Comparison of ENCODE assay signal across 1 cellular context in the genomic region with DNA sequence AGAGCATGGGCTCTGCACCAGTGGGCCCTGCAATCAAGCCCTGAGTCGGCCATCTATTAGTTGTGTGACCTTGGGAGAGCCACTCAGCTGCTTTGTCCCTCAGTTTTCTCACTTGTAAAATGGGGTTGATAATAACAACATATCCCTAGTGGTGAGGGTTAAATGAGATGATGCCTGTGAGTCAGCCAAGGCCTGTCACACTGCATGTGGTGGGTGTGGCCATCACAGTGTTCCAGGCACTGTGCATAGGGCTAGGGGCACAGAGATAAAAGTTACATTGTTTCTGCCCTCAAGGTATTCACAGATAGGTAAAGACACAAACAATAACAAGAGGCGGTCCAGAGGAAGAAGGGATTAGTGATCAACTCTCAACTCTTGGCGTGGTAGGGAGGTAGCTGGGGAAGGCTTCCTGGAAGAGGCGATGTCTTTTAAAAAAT.
TF ChIP-seq lines count a peak whose summit lies in the region.

No MANE protein-coding gene starts in this region.

TF ChIP-seq in K562, 482 proteins besides CTCF, POLR2A, EP300 and RAD21 (continued from another document and continues in another):
- no peak for TF ChIP-seq SMAD2 (IDR thresholded peaks at IDR 0.05; ENCODE audit: low read depth, low read length)
- TF ChIP-seq EP400 (IDR thresholded peaks at IDR 0.05): no peak
- no peak for TF ChIP-seq PTTG1 (tag; IDR thresholded peaks at IDR 0.05; ENCODE audit: low read depth)
- TF ChIP-seq ZSCAN29 (IDR thresholded peaks at IDR 0.05): no peak
- TF ChIP-seq RFX1 (IDR thresholded peaks at IDR 0.05): no peak
- no peak for TF ChIP-seq TAF9B (IDR thresholded peaks at IDR 0.05; ENCODE audit: partially characterized antibody)
- no peak for TF ChIP-seq ZNF165 (CRISPR knock-in tag; IDR thresholded peaks at IDR 0.05; ENCODE audit: borderline replicate concordance)
- TF ChIP-seq, protein P1, sequence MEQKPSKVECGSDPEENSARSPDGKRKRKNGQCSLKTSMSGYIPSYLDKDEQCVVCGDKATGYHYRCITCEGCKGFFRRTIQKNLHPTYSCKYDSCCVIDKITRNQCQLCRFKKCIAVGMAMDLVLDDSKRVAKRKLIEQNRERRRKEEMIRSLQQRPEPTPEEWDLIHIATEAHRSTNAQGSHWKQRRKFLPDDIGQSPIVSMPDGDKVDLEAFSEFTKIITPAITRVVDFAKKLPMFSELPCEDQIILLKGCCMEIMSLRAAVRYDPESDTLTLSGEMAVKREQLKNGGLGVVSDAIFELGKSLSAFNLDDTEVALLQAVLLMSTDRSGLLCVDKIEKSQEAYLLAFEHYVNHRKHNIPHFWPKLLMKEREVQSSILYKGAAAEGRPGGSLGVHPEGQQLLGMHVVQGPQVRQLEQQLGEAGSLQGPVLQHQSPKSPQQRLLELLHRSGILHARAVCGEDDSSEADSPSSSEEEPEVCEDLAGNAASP (IDR thresholded peaks at IDR 0.05): no peak
- TF ChIP-seq, protein P2, sequence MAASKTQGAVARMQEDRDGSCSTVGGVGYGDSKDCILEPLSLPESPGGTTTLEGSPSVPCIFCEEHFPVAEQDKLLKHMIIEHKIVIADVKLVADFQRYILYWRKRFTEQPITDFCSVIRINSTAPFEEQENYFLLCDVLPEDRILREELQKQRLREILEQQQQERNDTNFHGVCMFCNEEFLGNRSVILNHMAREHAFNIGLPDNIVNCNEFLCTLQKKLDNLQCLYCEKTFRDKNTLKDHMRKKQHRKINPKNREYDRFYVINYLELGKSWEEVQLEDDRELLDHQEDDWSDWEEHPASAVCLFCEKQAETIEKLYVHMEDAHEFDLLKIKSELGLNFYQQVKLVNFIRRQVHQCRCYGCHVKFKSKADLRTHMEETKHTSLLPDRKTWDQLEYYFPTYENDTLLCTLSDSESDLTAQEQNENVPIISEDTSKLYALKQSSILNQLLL (CRISPR knock-in tag; IDR thresholded peaks at IDR 0.05; ENCODE audit: borderline replicate concordance): no peak
- no peak for TF ChIP-seq BDP1 (IDR thresholded peaks at IDR 0.05; ENCODE audit: insufficient read depth, insufficient read length)
- TF ChIP-seq RCOR1 (IDR thresholded peaks at IDR 0.05; ENCODE audit: borderline replicate concordance in 1 of 2, low read depth in 2 of 2, low read length in 2 of 2): peak in 1 of 2 experiments; percentile 30; a peak in 1 of 4 replicates
- TF ChIP-seq, protein P3, sequence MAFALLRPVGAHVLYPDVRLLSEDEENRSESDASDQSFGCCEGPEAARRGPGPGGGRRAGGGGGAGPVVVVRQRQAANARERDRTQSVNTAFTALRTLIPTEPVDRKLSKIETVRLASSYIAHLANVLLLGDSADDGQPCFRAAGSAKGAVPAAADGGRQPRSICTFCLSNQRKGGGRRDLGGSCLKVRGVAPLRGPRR (CRISPR knock-in tag; IDR thresholded peaks at IDR 0.05): no peak
- no peak for TF ChIP-seq KAT8 (IDR thresholded peaks at IDR 0.05; ENCODE audit: low read depth)
- no peak for TF ChIP-seq NR3C1 (CRISPR knock-in tag; IDR thresholded peaks at IDR 0.05)
- no peak for TF ChIP-seq XRCC5 (IDR thresholded peaks at IDR 0.05; ENCODE audit: low read depth, low read length)
- no peak for TF ChIP-seq KAT2B (IDR thresholded peaks at IDR 0.05; ENCODE audit: low read depth, low read length)
- TF ChIP-seq SRF (CRISPR knock-in tag; IDR thresholded peaks at IDR 0.05): no peak
- TF ChIP-seq WHSC1 (IDR thresholded peaks at IDR 0.05; ENCODE audit: low read length): no peak
- TF ChIP-seq ZNF282 (CRISPR knock-in tag; IDR thresholded peaks at IDR 0.05): no peak
- TF ChIP-seq ZNF586 (CRISPR knock-in tag; conservative IDR thresholded peaks at IDR 0.05): no peak
- TF ChIP-seq, protein P4, sequence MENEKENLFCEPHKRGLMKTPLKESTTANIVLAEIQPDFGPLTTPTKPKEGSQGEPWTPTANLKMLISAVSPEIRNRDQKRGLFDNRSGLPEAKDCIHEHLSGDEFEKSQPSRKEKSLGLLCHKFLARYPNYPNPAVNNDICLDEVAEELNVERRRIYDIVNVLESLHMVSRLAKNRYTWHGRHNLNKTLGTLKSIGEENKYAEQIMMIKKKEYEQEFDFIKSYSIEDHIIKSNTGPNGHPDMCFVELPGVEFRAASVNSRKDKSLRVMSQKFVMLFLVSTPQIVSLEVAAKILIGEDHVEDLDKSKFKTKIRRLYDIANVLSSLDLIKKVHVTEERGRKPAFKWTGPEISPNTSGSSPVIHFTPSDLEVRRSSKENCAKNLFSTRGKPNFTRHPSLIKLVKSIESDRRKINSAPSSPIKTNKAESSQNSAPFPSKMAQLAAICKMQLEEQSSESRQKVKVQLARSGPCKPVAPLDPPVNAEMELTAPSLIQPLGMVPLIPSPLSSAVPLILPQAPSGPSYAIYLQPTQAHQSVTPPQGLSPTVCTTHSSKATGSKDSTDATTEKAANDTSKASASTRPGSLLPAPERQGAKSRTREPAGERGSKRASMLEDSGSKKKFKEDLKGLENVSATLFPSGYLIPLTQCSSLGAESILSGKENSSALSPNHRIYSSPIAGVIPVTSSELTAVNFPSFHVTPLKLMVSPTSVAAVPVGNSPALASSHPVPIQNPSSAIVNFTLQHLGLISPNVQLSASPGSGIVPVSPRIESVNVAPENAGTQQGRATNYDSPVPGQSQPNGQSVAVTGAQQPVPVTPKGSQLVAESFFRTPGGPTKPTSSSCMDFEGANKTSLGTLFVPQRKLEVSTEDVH (IDR thresholded peaks at IDR 0.05; ENCODE audit: low read depth, partially characterized antibody): no peak
- TF ChIP-seq FUS (optimal IDR thresholded peaks at IDR 0.05; ENCODE audit: low read depth, low read length): no peak
- no peak for TF ChIP-seq RBBP5 (IDR thresholded peaks at IDR 0.05; ENCODE audit: borderline replicate concordance, insufficient read depth, low read length, poor library complexity, severe bottlenecking)
- TF ChIP-seq, protein P5, sequence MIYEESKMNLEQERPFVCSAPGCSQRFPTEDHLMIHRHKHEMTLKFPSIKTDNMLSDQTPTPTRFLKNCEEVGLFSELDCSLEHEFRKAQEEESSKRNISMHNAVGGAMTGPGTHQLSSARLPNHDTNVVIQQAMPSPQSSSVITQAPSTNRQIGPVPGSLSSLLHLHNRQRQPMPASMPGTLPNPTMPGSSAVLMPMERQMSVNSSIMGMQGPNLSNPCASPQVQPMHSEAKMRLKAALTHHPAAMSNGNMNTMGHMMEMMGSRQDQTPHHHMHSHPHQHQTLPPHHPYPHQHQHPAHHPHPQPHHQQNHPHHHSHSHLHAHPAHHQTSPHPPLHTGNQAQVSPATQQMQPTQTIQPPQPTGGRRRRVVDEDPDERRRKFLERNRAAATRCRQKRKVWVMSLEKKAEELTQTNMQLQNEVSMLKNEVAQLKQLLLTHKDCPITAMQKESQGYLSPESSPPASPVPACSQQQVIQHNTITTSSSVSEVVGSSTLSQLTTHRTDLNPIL (CRISPR knock-in tag; IDR thresholded peaks at IDR 0.05): no peak
- TF ChIP-seq, protein P6, sequence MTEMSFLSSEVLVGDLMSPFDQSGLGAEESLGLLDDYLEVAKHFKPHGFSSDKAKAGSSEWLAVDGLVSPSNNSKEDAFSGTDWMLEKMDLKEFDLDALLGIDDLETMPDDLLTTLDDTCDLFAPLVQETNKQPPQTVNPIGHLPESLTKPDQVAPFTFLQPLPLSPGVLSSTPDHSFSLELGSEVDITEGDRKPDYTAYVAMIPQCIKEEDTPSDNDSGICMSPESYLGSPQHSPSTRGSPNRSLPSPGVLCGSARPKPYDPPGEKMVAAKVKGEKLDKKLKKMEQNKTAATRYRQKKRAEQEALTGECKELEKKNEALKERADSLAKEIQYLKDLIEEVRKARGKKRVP (CRISPR knock-in tag; IDR thresholded peaks at IDR 0.05): no peak
- no peak for TF ChIP-seq STAT5A (IDR thresholded peaks at IDR 0.05; ENCODE audit: borderline replicate concordance, low read length)
- TF ChIP-seq, protein P7, sequence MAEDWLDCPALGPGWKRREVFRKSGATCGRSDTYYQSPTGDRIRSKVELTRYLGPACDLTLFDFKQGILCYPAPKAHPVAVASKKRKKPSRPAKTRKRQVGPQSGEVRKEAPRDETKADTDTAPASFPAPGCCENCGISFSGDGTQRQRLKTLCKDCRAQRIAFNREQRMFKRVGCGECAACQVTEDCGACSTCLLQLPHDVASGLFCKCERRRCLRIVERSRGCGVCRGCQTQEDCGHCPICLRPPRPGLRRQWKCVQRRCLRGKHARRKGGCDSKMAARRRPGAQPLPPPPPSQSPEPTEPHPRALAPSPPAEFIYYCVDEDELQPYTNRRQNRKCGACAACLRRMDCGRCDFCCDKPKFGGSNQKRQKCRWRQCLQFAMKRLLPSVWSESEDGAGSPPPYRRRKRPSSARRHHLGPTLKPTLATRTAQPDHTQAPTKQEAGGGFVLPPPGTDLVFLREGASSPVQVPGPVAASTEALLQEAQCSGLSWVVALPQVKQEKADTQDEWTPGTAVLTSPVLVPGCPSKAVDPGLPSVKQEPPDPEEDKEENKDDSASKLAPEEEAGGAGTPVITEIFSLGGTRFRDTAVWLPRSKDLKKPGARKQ (CRISPR knock-in tag; IDR thresholded peaks at IDR 0.05): no peak
- no peak for TF ChIP-seq RBM39 (optimal IDR thresholded peaks at IDR 0.05; ENCODE audit: low read depth, low read length)
- no peak for TF ChIP-seq ELF1 (tag; IDR thresholded peaks at IDR 0.05)
- no peak for TF ChIP-seq ZKSCAN3 (CRISPR knock-in tag; IDR thresholded peaks at IDR 0.05)
- TF ChIP-seq SAP30 (IDR thresholded peaks at IDR 0.05; ENCODE audit: borderline replicate concordance, insufficient read depth, low read depth, low read length, poor library complexity, severe bottlenecking): no peak
- TF ChIP-seq GATA2 (CRISPR knock-in tag; IDR thresholded peaks at IDR 0.05): 0 out of 2 replicates have a peak, but pooled peaks have one; percentile 28
- no peak for TF ChIP-seq POLR3A (IDR thresholded peaks at IDR 0.05; ENCODE audit: borderline replicate concordance, extremely low read depth, insufficient read depth, insufficient read length)
- no peak for TF ChIP-seq MCM7 (IDR thresholded peaks at IDR 0.05)
- TF ChIP-seq, protein P8, sequence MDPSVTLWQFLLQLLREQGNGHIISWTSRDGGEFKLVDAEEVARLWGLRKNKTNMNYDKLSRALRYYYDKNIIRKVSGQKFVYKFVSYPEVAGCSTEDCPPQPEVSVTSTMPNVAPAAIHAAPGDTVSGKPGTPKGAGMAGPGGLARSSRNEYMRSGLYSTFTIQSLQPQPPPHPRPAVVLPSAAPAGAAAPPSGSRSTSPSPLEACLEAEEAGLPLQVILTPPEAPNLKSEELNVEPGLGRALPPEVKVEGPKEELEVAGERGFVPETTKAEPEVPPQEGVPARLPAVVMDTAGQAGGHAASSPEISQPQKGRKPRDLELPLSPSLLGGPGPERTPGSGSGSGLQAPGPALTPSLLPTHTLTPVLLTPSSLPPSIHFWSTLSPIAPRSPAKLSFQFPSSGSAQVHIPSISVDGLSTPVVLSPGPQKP (CRISPR knock-in tag; IDR thresholded peaks at IDR 0.05): no peak
- TF ChIP-seq ZNF695 (CRISPR knock-in tag; IDR thresholded peaks at IDR 0.05): no peak
- TF ChIP-seq, protein P9, sequence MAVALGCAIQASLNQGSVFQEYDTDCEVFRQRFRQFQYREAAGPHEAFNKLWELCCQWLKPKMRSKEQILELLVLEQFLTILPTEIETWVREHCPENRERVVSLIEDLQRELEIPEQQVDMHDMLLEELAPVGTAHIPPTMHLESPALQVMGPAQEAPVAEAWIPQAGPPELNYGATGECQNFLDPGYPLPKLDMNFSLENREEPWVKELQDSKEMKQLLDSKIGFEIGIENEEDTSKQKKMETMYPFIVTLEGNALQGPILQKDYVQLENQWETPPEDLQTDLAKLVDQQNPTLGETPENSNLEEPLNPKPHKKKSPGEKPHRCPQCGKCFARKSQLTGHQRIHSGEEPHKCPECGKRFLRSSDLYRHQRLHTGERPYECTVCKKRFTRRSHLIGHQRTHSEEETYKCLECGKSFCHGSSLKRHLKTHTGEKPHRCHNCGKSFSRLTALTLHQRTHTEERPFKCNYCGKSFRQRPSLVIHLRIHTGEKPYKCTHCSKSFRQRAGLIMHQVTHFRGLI (CRISPR knock-in tag; IDR thresholded peaks at IDR 0.05): no peak
- no peak for TF ChIP-seq ZNF780A (CRISPR knock-in tag; IDR thresholded peaks at IDR 0.05)
- no peak for TF ChIP-seq ZSCAN32 (CRISPR knock-in tag; IDR thresholded peaks at IDR 0.05)
- TF ChIP-seq, protein P10, sequence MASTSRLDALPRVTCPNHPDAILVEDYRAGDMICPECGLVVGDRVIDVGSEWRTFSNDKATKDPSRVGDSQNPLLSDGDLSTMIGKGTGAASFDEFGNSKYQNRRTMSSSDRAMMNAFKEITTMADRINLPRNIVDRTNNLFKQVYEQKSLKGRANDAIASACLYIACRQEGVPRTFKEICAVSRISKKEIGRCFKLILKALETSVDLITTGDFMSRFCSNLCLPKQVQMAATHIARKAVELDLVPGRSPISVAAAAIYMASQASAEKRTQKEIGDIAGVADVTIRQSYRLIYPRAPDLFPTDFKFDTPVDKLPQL (IDR thresholded peaks at IDR 0.05; ENCODE audit: extremely low read depth, insufficient read length): no peak
- TF ChIP-seq ZFX (CRISPR knock-in tag; IDR thresholded peaks at IDR 0.05): no peak
- peak; percentile 80 for TF ChIP-seq FOSL1 (tag; conservative IDR thresholded peaks at IDR 0.05)
- TF ChIP-seq, protein P11, sequence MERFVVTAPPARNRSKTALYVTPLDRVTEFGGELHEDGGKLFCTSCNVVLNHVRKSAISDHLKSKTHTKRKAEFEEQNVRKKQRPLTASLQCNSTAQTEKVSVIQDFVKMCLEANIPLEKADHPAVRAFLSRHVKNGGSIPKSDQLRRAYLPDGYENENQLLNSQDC (CRISPR knock-in tag; IDR thresholded peaks at IDR 0.05): no peak
- TF ChIP-seq TARDBP (IDR thresholded peaks at IDR 0.05): no peak
- TF ChIP-seq CBFA2T3 (IDR thresholded peaks at IDR 0.05): peak; percentile 82
- TF ChIP-seq TRIM28 (IDR thresholded peaks at IDR 0.05): no peak
- TF ChIP-seq U2AF1 (optimal IDR thresholded peaks at IDR 0.05; ENCODE audit: low read depth, low read length): no peak
- no peak for TF ChIP-seq ZC3H8 (IDR thresholded peaks at IDR 0.05)
- TF ChIP-seq, protein P12, sequence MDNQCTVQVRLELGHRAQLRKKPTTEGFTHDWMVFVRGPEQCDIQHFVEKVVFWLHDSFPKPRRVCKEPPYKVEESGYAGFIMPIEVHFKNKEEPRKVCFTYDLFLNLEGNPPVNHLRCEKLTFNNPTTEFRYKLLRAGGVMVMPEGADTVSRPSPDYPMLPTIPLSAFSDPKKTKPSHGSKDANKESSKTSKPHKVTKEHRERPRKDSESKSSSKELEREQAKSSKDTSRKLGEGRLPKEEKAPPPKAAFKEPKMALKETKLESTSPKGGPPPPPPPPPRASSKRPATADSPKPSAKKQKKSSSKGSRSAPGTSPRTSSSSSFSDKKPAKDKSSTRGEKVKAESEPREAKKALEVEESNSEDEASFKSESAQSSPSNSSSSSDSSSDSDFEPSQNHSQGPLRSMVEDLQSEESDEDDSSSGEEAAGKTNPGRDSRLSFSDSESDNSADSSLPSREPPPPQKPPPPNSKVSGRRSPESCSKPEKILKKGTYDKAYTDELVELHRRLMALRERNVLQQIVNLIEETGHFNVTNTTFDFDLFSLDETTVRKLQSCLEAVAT (IDR thresholded peaks at IDR 0.05): no peak
- no peak for TF ChIP-seq ZNF644 (tag; IDR thresholded peaks at IDR 0.05; ENCODE audit: low read depth)
- no peak for TF ChIP-seq SLC30A9 (CRISPR knock-in tag; IDR thresholded peaks at IDR 0.05)
- no peak for TF ChIP-seq FIP1L1 (IDR thresholded peaks at IDR 0.05; ENCODE audit: low read depth, low read length, poor library complexity, severe bottlenecking)
- TF ChIP-seq SOX6 (IDR thresholded peaks at IDR 0.05): peak; percentile 70; the same call in 1 of the 2 replicates
- no peak for TF ChIP-seq SPI1 (IDR thresholded peaks at IDR 0.05; ENCODE audit: borderline replicate concordance, low read depth, low read length)
- no peak for TF ChIP-seq HIVEP1 (CRISPR knock-in tag; IDR thresholded peaks at IDR 0.05)
- no peak for TF ChIP-seq ZNF184 (CRISPR knock-in tag; IDR thresholded peaks at IDR 0.05)
- peak; percentile 30; the same call in 1 of the 2 replicates for TF ChIP-seq ESRRA (IDR thresholded peaks at IDR 0.05; ENCODE audit: borderline replicate concordance, low read depth)
- no peak for TF ChIP-seq ZNF12 (CRISPR knock-in tag; IDR thresholded peaks at IDR 0.05)
- TF ChIP-seq NFIC (IDR thresholded peaks at IDR 0.05): 0 out of 2 replicates have a peak, but pooled peaks have one; percentile 18
